8 cellular contexts compared by ENCODE assay signal in the genomic region with DNA sequence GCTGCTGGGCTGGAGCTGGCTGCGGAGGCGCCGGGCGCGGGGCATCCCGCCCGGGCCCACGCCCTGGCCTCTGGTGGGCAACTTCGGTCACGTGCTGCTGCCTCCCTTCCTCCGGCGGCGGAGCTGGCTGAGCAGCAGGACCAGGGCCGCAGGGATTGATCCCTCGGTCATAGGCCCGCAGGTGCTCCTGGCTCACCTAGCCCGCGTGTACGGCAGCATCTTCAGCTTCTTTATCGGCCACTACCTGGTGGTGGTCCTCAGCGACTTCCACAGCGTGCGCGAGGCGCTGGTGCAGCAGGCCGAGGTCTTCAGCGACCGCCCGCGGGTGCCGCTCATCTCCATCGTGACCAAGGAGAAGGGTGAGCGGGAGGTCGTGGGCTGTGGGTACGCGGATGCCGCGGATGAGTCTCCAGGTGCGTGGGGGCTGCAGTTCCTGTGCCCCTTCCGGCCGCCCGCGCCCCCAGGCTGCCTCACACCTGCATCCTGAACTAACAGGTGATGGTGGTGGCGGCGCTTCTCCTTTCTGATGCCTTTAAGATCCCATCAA. TPM values are rescaled to one million over a fixed set of nuclear protein-coding genes. Genes with fewer than 3 reads are reported as not detected.
DNase-seq lines count a peak whose midpoint lies in the region; ATAC-seq and TF ChIP-seq lines count a peak whose summit lies in the region.

No MANE protein-coding gene starts in this region.

- H3K9ac ChIP-seq in Karpas-422 (ENCODE audit: low read length): peak overlapping the region; percentile 77

- H3K36me3 ChIP-seq in cardiac muscle cell (no peaks in the 10 kb centered on the region), Karpas-422 (ENCODE audit: insufficient read depth, low read length) (no peaks in the 10 kb centered on the region)

- peaks cover 21% of the 10 kb centered on the region for H3K27me3 ChIP-seq in cardiac muscle cell
- no peaks in the 10 kb centered on the region for H3K27me3 ChIP-seq in Karpas-422 (ENCODE audit: low read length)
- H3K27me3 ChIP-seq in right cardiac atrium (ENCODE audit: control insufficient read depth, insufficient read depth): no peaks in the 10 kb centered on the region

- H3K27ac ChIP-seq in cardiac muscle cell (no peak overlapping the region), Karpas-422 (ENCODE audit: low read length) (no peak overlapping the region), right cardiac atrium (ENCODE audit: low read length) (peak overlapping the region; percentile 59)

- no peaks in the 10 kb centered on the region for H3K9me2 ChIP-seq in Karpas-422 (replicated peaks; ENCODE audit: insufficient read depth, low read length)

- peak; percentile 1 to 2 for ATAC-seq in right cardiac atrium

- H3K4me2 ChIP-seq in Karpas-422 (ENCODE audit: low read depth, low read length, poor library complexity, severe bottlenecking): peak overlapping the region; percentile 97

- no peaks in the 10 kb centered on the region for H3K9me3 ChIP-seq in cardiac muscle cell (ENCODE audit: low read depth)
- no peaks in the 10 kb centered on the region for H3K9me3 ChIP-seq in Karpas-422 (ENCODE audit: low read length)
- H3K9me3 ChIP-seq in right cardiac atrium (ENCODE audit: control insufficient read depth, low read length): no peaks in the 10 kb centered on the region

- 2% methylated on average over 45 of the region's 45 CpGs for WGBS in right cardiac atrium

- no peak for TF ChIP-seq CTCF in cardiac muscle cell (IDR thresholded peaks at IDR 0.05; ENCODE audit: low read depth, low read length)

- no peaks in the 10 kb centered on the region for H4K20me1 ChIP-seq in Karpas-422 (ENCODE audit: insufficient read depth, low read depth, low read length)

- no peak for DNase-seq in cardiac muscle cell (ENCODE audit: low read depth in 1 of 2, low spot score in 1 of 2)
- DNase-seq in cardiac septum (ENCODE audit: low spot score): no peak
- peak; percentile 57 for DNase-seq in Karpas-422
- peak; percentile 27 for DNase-seq in activated gamma-delta T cell treated with Interleukin-2 at 50 U/mL for 16 hours
- no peak for DNase-seq in right cardiac atrium
- DNase-seq in skeletal muscle cell (ENCODE audit: low read depth): no peak
- no peak for DNase-seq in NCI-H510A treated with DMSO at 0.1 percent for 48 hours (lab: John Stamatoyannopoulos, UW)
- no peak for DNase-seq in KG1 (lab: John Stamatoyannopoulos, UW)

- H3K79me2 ChIP-seq in Karpas-422 (ENCODE audit: low read length): no peaks in the 10 kb centered on the region

- H3K4me3 ChIP-seq in cardiac muscle cell: peak overlapping the region; percentile 49
- peak overlapping the region; percentile 84 for H3K4me3 ChIP-seq in Karpas-422 (ENCODE audit: low read length)
- H3K4me3 ChIP-seq in right cardiac atrium (ENCODE audit: low read length): peak overlapping the region; percentile 73
- peak overlapping the region; percentile 79 for H3K4me3 ChIP-seq in skeletal muscle cell (ENCODE audit: low read depth, low read length)

- no peaks in the 10 kb centered on the region for H3K4me1 ChIP-seq in cardiac muscle cell (ENCODE audit: low read depth)
- peaks cover 19% of the 10 kb centered on the region for H3K4me1 ChIP-seq in Karpas-422 (ENCODE audit: low read length)
- peaks cover 3% of the 10 kb centered on the region for H3K4me1 ChIP-seq in right cardiac atrium (ENCODE audit: control insufficient read depth, insufficient read depth, low read length)

- intact Hi-C loops in cardiac septum (cut with DNase I): loop anchor here (2.0 kb wide), 1 partner anchor 57 kb away; the partner anchor contains the start of gene HADH
- intact Hi-C loops in right cardiac atrium (cut with DNase I): no loop called here

- peak overlapping the region; percentile 99 for H2AFZ ChIP-seq in Karpas-422 (ENCODE audit: low read length)

RNA-seq across cellular contexts. Expression of gene CYP2U1, which starts 0.5 kb away (rescaled TPM):
- 4.7 and 7.0 TPM in 2 replicates for total RNA-seq in cardiac muscle cell
- 2.5 and 2.7 TPM in 2 replicates for polyA plus RNA-seq in cardiac muscle cell
- total RNA-seq in cardiac septum: 10.8 TPM
- 1.5 and 5.3 TPM in 2 replicates for total RNA-seq in Karpas-422 (2014; rRNA removed; shearing (Covaris generic); ENCODE audit: low replicate concordance)
- 10 to 100 TPM in 3 of 4 donors, 1 to 10 TPM in 1; 9.1 to 14.8 (median 13.7) TPM for total RNA-seq in right cardiac atrium
- 7.3 TPM for polyA plus RNA-seq in right cardiac atrium

RNA-seq across cellular contexts. Expression of gene HADH, which starts 57.8 kb away (rescaled TPM):
- total RNA-seq in cardiac muscle cell (38.7 and 59.1 TPM in 2 replicates), cardiac septum (121 TPM), right cardiac atrium (100 to 1,000 TPM; 137 to 174 (median 154) TPM)
- polyA plus RNA-seq in cardiac muscle cell (84.7 and 139 TPM in 2 replicates), right cardiac atrium (160 TPM)
- 20.2 and 41.6 TPM in 2 replicates for total RNA-seq in Karpas-422 (2014; rRNA removed; shearing (Covaris generic); ENCODE audit: low replicate concordance)

Comparison
In these comparisons a context has a peak if more than half of its experiments do, and no peak if none do; other contexts are left out.
1. DNase-seq: peak in Karpas-422 (single experiment) and activated gamma-delta T cell treated with Interleukin-2 at 50 U/mL for 16 hours (single experiment); none in cardiac muscle cell (0 of 2), cardiac septum (single experiment), right cardiac atrium (0 of 3), skeletal muscle cell (single experiment), NCI-H510A treated with DMSO at 0.1 percent for 48 hours (single experiment) and KG1 (single experiment).
2. Peak in every context shown above with its lines, with median percentiles within 50 percentile points of each other: H3K4me3 ChIP-seq.